1 cellular context compared by ENCODE assay signal in genomic region chr7:90596745-90597526, GRCh38.
A peak's percentile ranks its signal among the peaks of the same experiment; 100 is the strongest.
TF ChIP-seq lines count a peak whose summit lies in the region.

No MANE protein-coding gene starts in this region.

TF ChIP-seq in HEK293, 187 proteins besides CTCF, POLR2A, EP300 and RAD21 (continued from another document):
- TF ChIP-seq REST (tag by site-specific recombination; IDR thresholded peaks at IDR 0.05) (peak; percentile 63; the same call in 1 of the 2 replicates), GLIS2 (tag by site-specific recombination; IDR thresholded peaks at IDR 0.05) (peak; percentile 78), ZBTB1 (tag by site-specific recombination; IDR thresholded peaks at IDR 0.05) (no peak), ZFHX2 (tag by site-specific recombination; conservative IDR thresholded peaks at IDR 0.05) (peak; percentile 72), ZNF211 (tag by site-specific recombination; IDR thresholded peaks at IDR 0.05; ENCODE audit: low read depth) (no peak), ZBTB48 (tag by site-specific recombination; IDR thresholded peaks at IDR 0.05) (0 out of 2 replicates have a peak, but pooled peaks have one; percentile 36), ZIC2 (tag by site-specific recombination; IDR thresholded peaks at IDR 0.05) (0 out of 2 replicates have a peak, but pooled peaks have one; percentile 15), IKZF3 (tag by site-specific recombination; IDR thresholded peaks at IDR 0.05) (no peak), HIC1 (tag by site-specific recombination; IDR thresholded peaks at IDR 0.05) (no peak), MYNN (tag by site-specific recombination; IDR thresholded peaks at IDR 0.05; ENCODE audit: borderline replicate concordance) (no peak), EGR2 (tag by site-specific recombination; IDR thresholded peaks at IDR 0.05; ENCODE audit: low read depth) (peak; percentile 59; the same call in 1 of the 2 replicates), ZNF335 (tag by site-specific recombination; conservative IDR thresholded peaks at IDR 0.05) (peak; percentile 83), MZF1 (tag by site-specific recombination; IDR thresholded peaks at IDR 0.05; ENCODE audit: borderline replicate concordance) (peak; percentile 66; the same call in 1 of the 2 replicates)
- TF ChIP-seq, protein P1, sequence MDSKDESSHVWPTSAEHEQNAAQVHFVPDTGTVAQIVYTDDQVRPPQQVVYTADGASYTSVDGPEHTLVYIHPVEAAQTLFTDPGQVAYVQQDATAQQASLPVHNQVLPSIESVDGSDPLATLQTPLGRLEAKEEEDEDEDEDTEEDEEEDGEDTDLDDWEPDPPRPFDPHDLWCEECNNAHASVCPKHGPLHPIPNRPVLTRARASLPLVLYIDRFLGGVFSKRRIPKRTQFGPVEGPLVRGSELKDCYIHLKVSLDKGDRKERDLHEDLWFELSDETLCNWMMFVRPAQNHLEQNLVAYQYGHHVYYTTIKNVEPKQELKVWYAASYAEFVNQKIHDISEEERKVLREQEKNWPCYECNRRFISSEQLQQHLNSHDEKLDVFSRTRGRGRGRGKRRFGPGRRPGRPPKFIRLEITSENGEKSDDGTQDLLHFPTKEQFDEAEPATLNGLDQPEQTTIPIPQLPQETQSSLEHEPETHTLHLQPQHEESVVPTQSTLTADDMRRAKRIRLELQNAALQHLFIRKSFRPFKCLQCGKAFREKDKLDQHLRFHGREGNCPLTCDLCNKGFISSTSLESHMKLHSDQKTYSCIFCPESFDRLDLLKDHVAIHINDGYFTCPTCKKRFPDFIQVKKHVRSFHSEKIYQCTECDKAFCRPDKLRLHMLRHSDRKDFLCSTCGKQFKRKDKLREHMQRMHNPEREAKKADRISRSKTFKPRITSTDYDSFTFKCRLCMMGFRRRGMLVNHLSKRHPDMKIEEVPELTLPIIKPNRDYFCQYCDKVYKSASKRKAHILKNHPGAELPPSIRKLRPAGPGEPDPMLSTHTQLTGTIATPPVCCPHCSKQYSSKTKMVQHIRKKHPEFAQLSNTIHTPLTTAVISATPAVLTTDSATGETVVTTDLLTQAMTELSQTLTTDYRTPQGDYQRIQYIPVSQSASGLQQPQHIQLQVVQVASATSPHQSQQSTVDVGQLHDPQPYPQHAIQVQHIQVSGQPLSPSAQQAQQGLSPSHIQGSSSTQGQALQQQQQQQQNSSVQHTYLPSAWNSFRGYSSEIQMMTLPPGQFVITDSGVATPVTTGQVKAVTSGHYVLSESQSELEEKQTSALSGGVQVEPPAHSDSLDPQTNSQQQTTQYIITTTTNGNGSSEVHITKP (tag by site-specific recombination; IDR thresholded peaks at IDR 0.05), result peak; percentile 91
- TF ChIP-seq, protein P2, sequence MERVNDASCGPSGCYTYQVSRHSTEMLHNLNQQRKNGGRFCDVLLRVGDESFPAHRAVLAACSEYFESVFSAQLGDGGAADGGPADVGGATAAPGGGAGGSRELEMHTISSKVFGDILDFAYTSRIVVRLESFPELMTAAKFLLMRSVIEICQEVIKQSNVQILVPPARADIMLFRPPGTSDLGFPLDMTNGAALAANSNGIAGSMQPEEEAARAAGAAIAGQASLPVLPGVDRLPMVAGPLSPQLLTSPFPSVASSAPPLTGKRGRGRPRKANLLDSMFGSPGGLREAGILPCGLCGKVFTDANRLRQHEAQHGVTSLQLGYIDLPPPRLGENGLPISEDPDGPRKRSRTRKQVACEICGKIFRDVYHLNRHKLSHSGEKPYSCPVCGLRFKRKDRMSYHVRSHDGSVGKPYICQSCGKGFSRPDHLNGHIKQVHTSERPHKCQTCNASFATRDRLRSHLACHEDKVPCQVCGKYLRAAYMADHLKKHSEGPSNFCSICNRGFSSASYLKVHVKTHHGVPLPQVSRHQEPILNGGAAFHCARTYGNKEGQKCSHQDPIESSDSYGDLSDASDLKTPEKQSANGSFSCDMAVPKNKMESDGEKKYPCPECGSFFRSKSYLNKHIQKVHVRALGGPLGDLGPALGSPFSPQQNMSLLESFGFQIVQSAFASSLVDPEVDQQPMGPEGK (tag by site-specific recombination; IDR thresholded peaks at IDR 0.05), result peak; percentile 49
TF ChIP-seq in HEK293: peak in this region for 10.
